In genomic region chr15:92803852-92804609, GRCh38 we compare ENCODE assay signal across 8 cellular contexts.
A peak's percentile ranks its signal among the peaks of the same experiment; 100 is the strongest.
DNase-seq lines count a peak whose midpoint lies in the region; TF ChIP-seq lines count a peak whose summit lies in the region.

No MANE protein-coding gene starts in this region.

- H3K9me3 ChIP-seq in esophagus (ENCODE audit: control insufficient read depth in 2 of 2, insufficient read depth in 1 of 2, low read depth in 1 of 2, low read length in 1 of 2), result no peaks in the 10 kb centered on the region

- peaks cover 4% of the 10 kb centered on the region for H3K36me3 Mint-ChIP-seq in neural crest cell (ENCODE audit: low read depth)

- no peaks in the 10 kb centered on the region for H3K36me3 ChIP-seq in esophagus (ENCODE audit: control insufficient read depth in 2 of 2, insufficient read depth in 2 of 2, low read length in 1 of 2)

- H3K27ac ChIP-seq in esophagus (ENCODE audit: low read depth in 2 of 2, low read length in 1 of 2), result peak overlapping the region; percentile 91 to 93

- H3K27me3 Mint-ChIP-seq in neural crest cell (ENCODE audit: low read depth), result no peaks in the 10 kb centered on the region

- H3K27ac Mint-ChIP-seq in neural crest cell (ENCODE audit: unreplicated experiment), result no peak overlapping the region

- H3K4me3 Mint-ChIP-seq in neural crest cell, result peak overlapping the region; percentile 14

- peaks cover 24% of the 10 kb centered on the region for H3K4me1 Mint-ChIP-seq in neural crest cell

- peaks cover 3 to 4% of the 10 kb centered on the region in 2 donors for H3K4me1 ChIP-seq in esophagus (ENCODE audit: control insufficient read depth in 2 of 2, insufficient read depth in 2 of 2, low read length in 1 of 2)

- peak; percentile 22 for DNase-seq in DMS79 treated with DMSO at 0.1 percent for 48 hours (lab: John Stamatoyannopoulos, UW)
- peak; percentile 99 for DNase-seq in HFF-Myc (ENCODE audit: extremely low read depth, low read depth)
- DNase-seq in NCI-H460 (ENCODE audit: extremely low read depth, low read depth), result peak; percentile 99
- DNase-seq in activated CD8-positive, alpha-beta memory T cell treated with anti-CD3 and anti-CD28 coated beads for 4 hours (ENCODE audit: low read depth in 2 of 2), result peak; percentile 18 to 51
- DNase-seq in neural crest cell (ENCODE audit: low read depth, low spot score), result no peak
- DNase-seq in stromal cell of bone marrow (ENCODE audit: low read depth), result peak; percentile 100
- no peak for DNase-seq in cortex of kidney (lab: John Stamatoyannopoulos, UW)

- no peak overlapping the region for H3K4me3 ChIP-seq in HFF-Myc (replicated peaks; ENCODE audit: low read depth, low read length)
- no peak overlapping the region for H3K4me3 ChIP-seq in esophagus (ENCODE audit: low read depth in 1 of 2, low read length in 2 of 2)

- 18 to 36% methylated on average over 5 of the region's 5 CpGs for WGBS in esophagus, 2 donors

- no peaks in the 10 kb centered on the region for H3K27me3 ChIP-seq in esophagus (ENCODE audit: control insufficient read depth in 1 of 2, insufficient read depth in 2 of 2, low read length in 2 of 2)

- no peaks in the 10 kb centered on the region for H3K9me3 Mint-ChIP-seq in neural crest cell

- no peak for TF ChIP-seq CTCF in HFF-Myc (IDR thresholded peaks at IDR 0.05; ENCODE audit: low read depth, low read length, missing control alignments)
- TF ChIP-seq CTCF in neural crest cell (conservative IDR thresholded peaks at IDR 0.05), result no peak

Comparison
In these comparisons a context has a peak if more than half of its experiments do, and no peak if none do; other contexts are left out.
1. DNase-seq: peak in DMS79 treated with DMSO at 0.1 percent for 48 hours (single experiment), HFF-Myc (single experiment), NCI-H460 (single experiment), activated CD8-positive, alpha-beta memory T cell treated with anti-CD3 and anti-CD28 coated beads for 4 hours (2 of 2) and stromal cell of bone marrow (single experiment); none in neural crest cell (single experiment) and cortex of kidney (single experiment).